ENCODE assay signal across 9 cellular contexts in the genomic region with DNA sequence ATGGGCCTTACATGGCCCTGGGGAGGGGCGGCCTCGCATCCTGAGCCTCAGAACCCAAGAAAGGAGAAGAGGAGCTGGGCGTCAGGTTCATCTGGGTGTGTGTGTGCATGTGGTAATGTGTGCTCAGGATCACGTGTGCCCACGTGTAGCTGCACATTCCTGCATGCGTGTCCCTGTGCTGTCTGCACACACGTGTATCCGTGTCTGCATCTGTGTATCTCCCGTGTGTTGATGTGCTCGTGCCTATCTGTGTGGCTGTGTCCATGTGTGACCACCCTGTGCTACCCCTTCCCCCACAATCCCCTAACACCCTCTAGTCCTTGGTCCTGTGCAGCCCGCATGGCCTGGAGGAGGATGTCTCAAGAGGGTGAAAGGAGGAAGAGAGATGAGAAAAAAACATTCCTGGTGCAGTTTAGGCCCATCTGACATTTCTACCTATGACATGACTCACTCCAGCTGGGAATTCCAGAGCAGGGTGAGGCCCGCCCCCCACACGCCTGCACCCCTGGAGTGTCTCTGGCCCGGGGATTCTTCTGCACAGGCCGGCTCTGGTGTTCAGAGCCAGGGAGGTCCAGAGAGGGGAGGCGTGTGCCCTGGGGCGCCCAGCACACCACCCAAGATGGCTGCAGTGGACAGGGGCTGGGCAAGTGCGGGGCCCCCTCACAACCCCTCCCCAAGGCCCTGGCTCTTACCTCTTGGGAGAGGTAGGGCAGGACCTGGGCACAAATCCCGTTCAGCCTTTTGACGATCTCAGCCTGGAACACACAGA. TPM values are rescaled to one million over a fixed set of nuclear protein-coding genes. Genes with fewer than 3 reads are reported as not detected.
DNase-seq lines count a peak whose midpoint lies in the region; ATAC-seq and TF ChIP-seq lines count a peak whose summit lies in the region.
"Had no signal": no experiment of that assay in that cellular context is flagged by ENCODE, and none has a peak within 500 bp of the region (broad histone marks: within the 10 kb centered on the region; RNA-seq: fewer than 3 reads in every experiment).

No MANE protein-coding gene starts in this region.

- TF ChIP-seq EP300 in transverse colon (IDR thresholded peaks at IDR 0.05; ENCODE audit: low read depth) = no peak

- in situ Hi-C loops in transverse colon (cut with MboI; ENCODE audit: low pct_ligation_motif_present in 1 of 4, low pct_unique_long_range_greater_than_20kb in 1 of 4, low sequenced_read_pairs in 3 of 4) = no loop called here

- TF ChIP-seq CTCF in lower lobe of right lung (IDR thresholded peaks at IDR 0.05) (no peak), transverse colon (IDR thresholded peaks at IDR 0.05) (no peak), coronary artery (IDR thresholded peaks at IDR 0.05) (no peak)

- intact Hi-C loops in activated naive CD4-positive, alpha-beta T cell treated with anti-CD3 and anti-CD28 coated beads for 36 hours (cut with micrococcal nuclease) = no loop called here
- intact Hi-C loops in lower lobe of right lung (cut with DNase I) = no loop called here
- intact Hi-C loops in transverse colon (cut with DNase I; ENCODE audit: low total_unique reads) = no loop called here

- ATAC-seq in activated naive CD8-positive, alpha-beta T cell treated with anti-CD3 and anti-CD28 coated beads, Interleukin-2, amount 50 U/mL, for 24 hours = no peak
- ATAC-seq in lower lobe of right lung (peak; percentile 38 to 40), GM18868 (IDR thresholded peaks at IDR 0.05; ENCODE audit: unreplicated experiment) (no peak), HG02885 (IDR thresholded peaks at IDR 0.05; ENCODE audit: poor library complexity, unreplicated experiment) (no peak)

- no peaks in the 10 kb centered on the region for H3K27me3 Mint-ChIP-seq in activated naive CD4-positive, alpha-beta T cell treated with anti-CD3 and anti-CD28 coated beads for 36 hours (ENCODE audit: low read depth)
- H3K27me3 Mint-ChIP-seq in activated naive CD8-positive, alpha-beta T cell treated with anti-CD3 and anti-CD28 coated beads, Interleukin-2, amount 50 U/mL, for 24 hours = no peaks in the 10 kb centered on the region

- H3K27ac ChIP-seq in lower lobe of right lung (no peak overlapping the region), transverse colon (peak overlapping the region; percentile 30 to 87 (median 44)), coronary artery (peak overlapping the region in 1 of 2 donors; percentile 80)

- no peaks in the 10 kb centered on the region for H3K9me3 ChIP-seq in lower lobe of right lung
- H3K9me3 ChIP-seq in transverse colon = no peaks in the 10 kb centered on the region

- H3K36me3 Mint-ChIP-seq in activated naive CD4-positive, alpha-beta T cell treated with anti-CD3 and anti-CD28 coated beads for 36 hours (ENCODE audit: low read depth) = peaks cover 27% of the 10 kb centered on the region
- H3K36me3 Mint-ChIP-seq in activated naive CD8-positive, alpha-beta T cell treated with anti-CD3 and anti-CD28 coated beads, Interleukin-2, amount 50 U/mL, for 24 hours (ENCODE audit: low read depth) = peaks cover 28% of the 10 kb centered on the region

- H3K4me1 Mint-ChIP-seq in activated naive CD4-positive, alpha-beta T cell treated with anti-CD3 and anti-CD28 coated beads for 36 hours (ENCODE audit: low read depth) = peaks cover 50% of the 10 kb centered on the region
- peaks cover 36% of the 10 kb centered on the region for H3K4me1 Mint-ChIP-seq in activated naive CD8-positive, alpha-beta T cell treated with anti-CD3 and anti-CD28 coated beads, Interleukin-2, amount 50 U/mL, for 24 hours

- H3K4me3 Mint-ChIP-seq in activated naive CD4-positive, alpha-beta T cell treated with anti-CD3 and anti-CD28 coated beads for 36 hours = no peak overlapping the region
- no peak overlapping the region for H3K4me3 Mint-ChIP-seq in activated naive CD8-positive, alpha-beta T cell treated with anti-CD3 and anti-CD28 coated beads, Interleukin-2, amount 50 U/mL, for 24 hours

- H3K27ac Mint-ChIP-seq in activated naive CD4-positive, alpha-beta T cell treated with anti-CD3 and anti-CD28 coated beads for 36 hours = peak overlapping the region; percentile 38
- peak overlapping the region; percentile 49 for H3K27ac Mint-ChIP-seq in activated naive CD8-positive, alpha-beta T cell treated with anti-CD3 and anti-CD28 coated beads, Interleukin-2, amount 50 U/mL, for 24 hours

- CTCF ChIA-PET in activated naive CD4-positive, alpha-beta T cell treated with anti-CD3 and anti-CD28 coated beads for 36 hours (lab: Charles Lee) = no interaction called here

- H3K4me1 ChIP-seq in lower lobe of right lung (peaks cover 51% of the 10 kb centered on the region), transverse colon (peaks cover 25 to 58% (median 40%) of the 10 kb centered on the region in 4 donors)

- no peak overlapping the region for H3K4me3 ChIP-seq in lower lobe of right lung
- H3K4me3 ChIP-seq in transverse colon = no peak overlapping the region
- no peak overlapping the region for H3K4me3 ChIP-seq in coronary artery

- H3K27me3 ChIP-seq in lower lobe of right lung (ENCODE audit: low read depth) = no peaks in the 10 kb centered on the region
- H3K27me3 ChIP-seq in transverse colon = no peaks in the 10 kb centered on the region

- no peak for TF ChIP-seq POLR2A in transverse colon (IDR thresholded peaks at IDR 0.05)

- WGBS in transverse colon (ENCODE audit: low coverage in 1 of 2), 2 donors = 71% methylated on average over 20 of the region's 20 CpGs; no CpG with 5 or more reads in 1 of the 2 donors

- H3K36me3 ChIP-seq in lower lobe of right lung (peaks cover 78% of the 10 kb centered on the region), transverse colon (peaks cover 0 to 25% (median 9%) of the 10 kb centered on the region in 4 donors)

- H3K9me3 Mint-ChIP-seq in activated naive CD4-positive, alpha-beta T cell treated with anti-CD3 and anti-CD28 coated beads for 36 hours = no peaks in the 10 kb centered on the region
- no peaks in the 10 kb centered on the region for H3K9me3 Mint-ChIP-seq in activated naive CD8-positive, alpha-beta T cell treated with anti-CD3 and anti-CD28 coated beads, Interleukin-2, amount 50 U/mL, for 24 hours

- DNase-seq in activated naive CD4-positive, alpha-beta T cell treated with anti-CD3 and anti-CD28 coated beads for 36 hours = no peak
- no peak for DNase-seq in activated naive CD4-positive, alpha-beta T cell treated with Interleukin-2 at 50 U/mL for 16 hours
- no peak for DNase-seq in activated naive CD8-positive, alpha-beta T cell treated with anti-CD3 and anti-CD28 coated beads, Interleukin-2, amount 50 U/mL, for 24 hours
- no peak for DNase-seq in lower lobe of right lung
- DNase-seq in transverse colon = no peak
- no peak for DNase-seq in coronary artery (ENCODE audit: low spot score)
- DNase-seq: activated CD4-positive, alpha-beta T cell treated with anti-CD3 and anti-CD28 coated beads for 4 hours had no signal

RNA-seq across cellular contexts. Expression of a gene that starts 7.1 kb away (rescaled TPM):
- 100 to 1,000 TPM; 326 to 354 TPM for total RNA-seq in activated naive CD4-positive, alpha-beta T cell treated with anti-CD3 and anti-CD28 coated beads for 36 hours
- total RNA-seq in lower lobe of right lung = 413 TPM
- total RNA-seq in transverse colon = 100 to 1,000 TPM; 307 to 561 (median 400) TPM

RNA-seq across cellular contexts. Expression of a gene that starts 26.1 kb away (rescaled TPM):
- total RNA-seq in activated naive CD4-positive, alpha-beta T cell treated with anti-CD3 and anti-CD28 coated beads for 36 hours = 1 to 10 TPM; 6.5 to 7.2 TPM
- total RNA-seq in lower lobe of right lung = 42.7 TPM
- total RNA-seq in transverse colon = 10 to 100 TPM; 31.4 to 70.0 (median 47.5) TPM

RNA-seq across cellular contexts. Expression of a gene that starts 39.0 kb away (rescaled TPM):
- 10 to 100 TPM; 10.9 to 11.2 TPM for total RNA-seq in activated naive CD4-positive, alpha-beta T cell treated with anti-CD3 and anti-CD28 coated beads for 36 hours
- total RNA-seq in lower lobe of right lung = 60.6 TPM
- total RNA-seq in transverse colon = 100 to 1,000 TPM; 160 to 467 (median 242) TPM

Comparison
In these comparisons a context has a peak if more than half of its experiments do, and no peak if none do; other contexts are left out.
1. ATAC-seq: peak in lower lobe of right lung (2 of 2); none in activated naive CD8-positive, alpha-beta T cell treated with anti-CD3 and anti-CD28 coated beads, Interleukin-2, amount 50 U/mL, for 24 hours (single experiment), GM18868 (single experiment) and HG02885 (single experiment).